Comparison of ENCODE assay signal across 14 cellular contexts in genomic region chr10:3108033-3108432, GRCh38. TPM values are rescaled to one million over a fixed set of nuclear protein-coding genes. Genes with fewer than 3 reads are reported as not detected.
A peak's percentile ranks its signal among the peaks of the same experiment; 100 is the strongest.
DNase-seq lines count a peak whose midpoint lies in the region; ATAC-seq, FAIRE-seq and TF ChIP-seq lines count a peak whose summit lies in the region.
"Had no signal": no experiment of that assay in that cellular context is flagged by ENCODE, and none has a peak within 500 bp of the region (broad histone marks: within the 10 kb centered on the region; RNA-seq: fewer than 3 reads in every experiment).

No MANE protein-coding gene starts in this region.

- 84% methylated on average over 8 of the region's 8 CpGs for WGBS in A549 (ENCODE audit: missing lambda C conversion rate)
- WGBS in gastroesophageal sphincter (ENCODE audit: low coverage in 1 of 2), 2 donors, result 60 to 73% methylated on average over 8 of the region's 8 CpGs

- CTCF ChIA-PET in A549 (lab: Yijun Ruan, JAX), result interaction anchor here (0.7 to 2.2 kb wide), 6 partner anchors 9 to 64 kb away, joined by 3 to 13 read pairs (median 6); no protein-coding TSS in a partner anchor
- CTCF ChIA-PET in activated CD8-positive, alpha-beta T cell treated with anti-CD3 and anti-CD28 coated beads, Interleukin-2, amount 10 ng/mL, durations not matched to agents 7 days and 5 days (lab: Charles Lee), result no interaction called here

- H3K4me3 Mint-ChIP-seq in activated CD8-positive, alpha-beta T cell treated with anti-CD3 and anti-CD28 coated beads, Interleukin-2, amount 10 ng/mL, durations not matched to agents 7 days and 5 days, result no peak overlapping the region
- H3K4me3 Mint-ChIP-seq in stimulated activated memory B cell treated with anti-CD40 and anti-IgM and Interleukin-4, amounts not matched to agents 10 μg/mL and 1 μg/mL and 100 μg/mL, for 72 hours, result no peak overlapping the region
- H3K4me3 Mint-ChIP-seq: neural progenitor cell; stimulated activated naive CD8-positive, alpha-beta T cell treated with anti-CD3 and anti-CD28 coated beads, Interleukin-15, amount 100 ng/mL, for 72 hours had no signal

- peak overlapping the region; percentile 79 for H3K4me2 ChIP-seq in A549
- H3K4me2 ChIP-seq in skeletal muscle satellite cell (ENCODE audit: low read length), result peak overlapping the region; percentile 67
- H3K4me2 ChIP-seq: neural progenitor cell had no signal

- no peak overlapping the region for H3K27ac Mint-ChIP-seq in activated CD8-positive, alpha-beta T cell treated with anti-CD3 and anti-CD28 coated beads, Interleukin-2, amount 10 ng/mL, durations not matched to agents 7 days and 5 days
- H3K27ac Mint-ChIP-seq in stimulated activated memory B cell treated with anti-CD40 and anti-IgM and Interleukin-4, amounts not matched to agents 10 μg/mL and 1 μg/mL and 100 μg/mL, for 72 hours, result no peak overlapping the region
- H3K27ac Mint-ChIP-seq: neural progenitor cell; stimulated activated naive CD8-positive, alpha-beta T cell treated with anti-CD3 and anti-CD28 coated beads, Interleukin-15, amount 100 ng/mL, for 72 hours had no signal

- no peaks in the 10 kb centered on the region for H3K9me3 Mint-ChIP-seq in activated CD8-positive, alpha-beta T cell treated with anti-CD3 and anti-CD28 coated beads, Interleukin-2, amount 10 ng/mL, durations not matched to agents 7 days and 5 days (ENCODE audit: insufficient read depth)
- no peaks in the 10 kb centered on the region for H3K9me3 Mint-ChIP-seq in stimulated activated memory B cell treated with anti-CD40 and anti-IgM and Interleukin-4, amounts not matched to agents 10 μg/mL and 1 μg/mL and 100 μg/mL, for 72 hours
- H3K9me3 Mint-ChIP-seq: stimulated activated naive CD8-positive, alpha-beta T cell treated with anti-CD3 and anti-CD28 coated beads, Interleukin-15, amount 100 ng/mL, for 72 hours had no signal

- no peak for TF ChIP-seq RAD21 in A549 (conservative IDR thresholded peaks at IDR 0.05 in 1 of 2, IDR thresholded peaks at IDR 0.05 in 1 of 2)

- TF ChIP-seq POLR2A in A549 (IDR thresholded peaks at IDR 0.05; ENCODE audit: low read length) (no peak), gastroesophageal sphincter (IDR thresholded peaks at IDR 0.05) (no peak)

- H3K4me1 ChIP-seq in A549 (peaks cover 89% of the 10 kb centered on the region), ascending aorta (peaks cover 12 to 36% of the 10 kb centered on the region in 2 donors), gastroesophageal sphincter (peaks cover 0 to 56% (median 3%) of the 10 kb centered on the region in 3 donors), skeletal muscle satellite cell (ENCODE audit: control insufficient read depth, insufficient read depth, low read length) (peaks cover 71% of the 10 kb centered on the region)
- H3K4me1 ChIP-seq: neural progenitor cell had no signal

- peak overlapping the region; percentile 96 for H3K9ac ChIP-seq in skeletal muscle satellite cell (ENCODE audit: low read depth, low read length)
- H3K9ac ChIP-seq: neural progenitor cell had no signal

- POLR2A ChIA-PET in A549 (lab: Yijun Ruan, JAX), result interaction anchor here (1.5 to 2.9 kb wide), 4 partner anchors 13 to 64 kb away, joined by 9 to 33 read pairs (median 17); partner anchors contain the start of genes PFKP and PITRM1
- POLR2A ChIA-PET in activated CD8-positive, alpha-beta T cell treated with anti-CD3 and anti-CD28 coated beads, Interleukin-2, amount 10 ng/mL, durations not matched to agents 7 days and 5 days (lab: Charles Lee), result no interaction called here

- no peaks in the 10 kb centered on the region for H3K27me3 Mint-ChIP-seq in activated CD8-positive, alpha-beta T cell treated with anti-CD3 and anti-CD28 coated beads, Interleukin-2, amount 10 ng/mL, durations not matched to agents 7 days and 5 days (ENCODE audit: low read depth)
- no peaks in the 10 kb centered on the region for H3K27me3 Mint-ChIP-seq in stimulated activated memory B cell treated with anti-CD40 and anti-IgM and Interleukin-4, amounts not matched to agents 10 μg/mL and 1 μg/mL and 100 μg/mL, for 72 hours
- H3K27me3 Mint-ChIP-seq: stimulated activated naive CD8-positive, alpha-beta T cell treated with anti-CD3 and anti-CD28 coated beads, Interleukin-15, amount 100 ng/mL, for 72 hours had no signal

- no peak for TF ChIP-seq CTCF in A549 (IDR thresholded peaks at IDR 0.05)
- TF ChIP-seq CTCF in ascending aorta (IDR thresholded peaks at IDR 0.05), result no peak
- TF ChIP-seq CTCF in gastroesophageal sphincter (IDR thresholded peaks at IDR 0.05), result no peak

- no peak for TF ChIP-seq EP300 in A549 (IDR thresholded peaks at IDR 0.05)
- TF ChIP-seq EP300 in gastroesophageal sphincter (IDR thresholded peaks at IDR 0.05), result no peak

- H3K4me3 ChIP-seq in A549 (peak overlapping the region; percentile 15; the same call in 1 of the 3 replicates), ascending aorta (peak overlapping the region in 1 of 2 donors; percentile 26), gastroesophageal sphincter (peak overlapping the region in 1 of 2 donors; percentile 23), skeletal muscle satellite cell (ENCODE audit: low read length) (peak overlapping the region; percentile 38)
- H3K4me3 ChIP-seq: neural progenitor cell had no signal

- H3K9me3 ChIP-seq in A549 (no peaks in the 10 kb centered on the region), ascending aorta (no peaks in the 10 kb centered on the region), gastroesophageal sphincter (no peaks in the 10 kb centered on the region), skeletal muscle satellite cell (replicated peaks; ENCODE audit: low read length) (no peaks in the 10 kb centered on the region)

- DNase-seq in A549 (ENCODE audit: low read depth in 1 of 2, low spot score in 1 of 2) (no peak), ascending aorta (ENCODE audit: low spot score in 2 of 2) (no peak), NCI-H226 (no peak), OCI-M1 (lab: John Stamatoyannopoulos, UW) (no peak)
- DNase-seq in activated CD8-positive, alpha-beta T cell treated with anti-CD3 and anti-CD28 coated beads, Interleukin-2, amount 10 ng/mL, durations not matched to agents 7 days and 5 days, result no peak
- DNase-seq: COR-L47; Karpas-422; NCI-H345; stimulated activated naive CD8-positive, alpha-beta T cell treated with anti-CD3 and anti-CD28 coated beads, Interleukin-15, amount 100 ng/mL, for 72 hours had no signal

- no peak for FAIRE-seq in A549 (lab: Jason Lieb, UNC)

- H3K36me3 Mint-ChIP-seq in activated CD8-positive, alpha-beta T cell treated with anti-CD3 and anti-CD28 coated beads, Interleukin-2, amount 10 ng/mL, durations not matched to agents 7 days and 5 days (ENCODE audit: low read depth), result peaks cover 77% of the 10 kb centered on the region
- H3K36me3 Mint-ChIP-seq in stimulated activated memory B cell treated with anti-CD40 and anti-IgM and Interleukin-4, amounts not matched to agents 10 μg/mL and 1 μg/mL and 100 μg/mL, for 72 hours, result peaks cover 76% of the 10 kb centered on the region

- H3K27me3 ChIP-seq in ascending aorta, result no peaks in the 10 kb centered on the region
- H3K27me3 ChIP-seq in gastroesophageal sphincter, result no peaks in the 10 kb centered on the region
- no peaks in the 10 kb centered on the region for H3K27me3 ChIP-seq in skeletal muscle satellite cell (ENCODE audit: control insufficient read depth, insufficient read depth, low read length)
- H3K27me3 ChIP-seq: neural progenitor cell had no signal

- no peak for ATAC-seq in A549
- ATAC-seq in gastroesophageal sphincter, result no peak
- no peak for ATAC-seq in activated CD8-positive, alpha-beta T cell treated with anti-CD3 and anti-CD28 coated beads, Interleukin-2, amount 10 ng/mL, durations not matched to agents 7 days and 5 days
- ATAC-seq in stimulated activated memory B cell treated with anti-CD40 and anti-IgM and Interleukin-4, amounts not matched to agents 10 μg/mL and 1 μg/mL and 100 μg/mL, for 72 hours, result no peak
- ATAC-seq: stimulated activated naive CD8-positive, alpha-beta T cell treated with anti-CD3 and anti-CD28 coated beads, Interleukin-15, amount 100 ng/mL, for 72 hours had no signal

- H3K27ac ChIP-seq in A549, result peak overlapping the region; percentile 86 to 92
- peak overlapping the region; percentile 88 to 95 for H3K27ac ChIP-seq in ascending aorta
- H3K27ac ChIP-seq in gastroesophageal sphincter, result peak overlapping the region; percentile 54 to 88 (median 88)
- H3K27ac ChIP-seq: HL-60, neural progenitor cell had no signal

- intact Hi-C loops in ascending aorta (cut with DNase I), result loop anchor here (5.0 kb wide), 1 partner anchor 1964 kb away; no protein-coding TSS in a partner anchor

- H3K4me1 Mint-ChIP-seq in activated CD8-positive, alpha-beta T cell treated with anti-CD3 and anti-CD28 coated beads, Interleukin-2, amount 10 ng/mL, durations not matched to agents 7 days and 5 days (ENCODE audit: low read depth), result no peaks in the 10 kb centered on the region
- H3K4me1 Mint-ChIP-seq in stimulated activated memory B cell treated with anti-CD40 and anti-IgM and Interleukin-4, amounts not matched to agents 10 μg/mL and 1 μg/mL and 100 μg/mL, for 72 hours, result peaks cover 15% of the 10 kb centered on the region
- H3K4me1 Mint-ChIP-seq: stimulated activated naive CD8-positive, alpha-beta T cell treated with anti-CD3 and anti-CD28 coated beads, Interleukin-15, amount 100 ng/mL, for 72 hours had no signal

- H3K36me3 ChIP-seq in ascending aorta (peaks cover 27 to 52% of the 10 kb centered on the region in 2 donors), gastroesophageal sphincter (peaks cover 0 to 68% of the 10 kb centered on the region in 2 donors), skeletal muscle satellite cell (ENCODE audit: insufficient read depth, low read length) (peaks cover 75% of the 10 kb centered on the region)
- H3K36me3 ChIP-seq: neural progenitor cell had no signal

TF ChIP-seq in A549, 52 proteins besides CTCF, POLR2A, EP300 and RAD21 (continues in another document):
- TF ChIP-seq NPAS2 (CRISPR knock-in tag; IDR thresholded peaks at IDR 0.05; ENCODE audit: borderline replicate concordance) (no peak), JUN (IDR thresholded peaks at IDR 0.05) (no peak), EHF (CRISPR knock-in tag; IDR thresholded peaks at IDR 0.05) (no peak), MYC (IDR thresholded peaks at IDR 0.05; ENCODE audit: borderline replicate concordance, low read length) (no peak)

RNA-seq across cellular contexts. Expression of gene PFKP, which starts 40.7 kb away (rescaled TPM):
- polyA plus RNA-seq in A549 (2011; rRNA removed) (164 and 166 TPM in 2 replicates), A549 (2017; fragmentation: RNase III; extraction: RNeasy Plus Mini Kit Qiagen cat#74134 plus additional on column Dnase treatment) (273 to 329 TPM (median 279 TPM) in 3 replicates)
- polyA plus RNA-seq in A549 (2012; cell fraction: cytosol; rRNA removed), result 360 and 395 TPM in 2 replicates
- 741 and 798 TPM in 2 replicates for polyA plus RNA-seq in A549 (2012; cell fraction: nucleus; rRNA removed)
- 130 and 164 TPM in 2 replicates for polyA minus RNA-seq in A549 (2011; rRNA and poly(A)+ RNA removed)
- total RNA-seq in ascending aorta (197 TPM), gastroesophageal sphincter (100 to 1,000 TPM in 3 of 4 donors, 10 to 100 TPM in 1; 64.3 to 261 (median 107) TPM)
- 265 and 306 TPM in 2 replicates for total RNA-seq in skeletal muscle satellite cell (2012; rRNA removed)
- 100 to 1,000 TPM; 220 to 233 TPM for total RNA-seq in activated CD8-positive, alpha-beta T cell treated with anti-CD3 and anti-CD28 coated beads, Interleukin-2, amount 10 ng/mL, durations not matched to agents 7 days and 5 days
